8 cellular contexts compared by ENCODE assay signal in the genomic region with DNA sequence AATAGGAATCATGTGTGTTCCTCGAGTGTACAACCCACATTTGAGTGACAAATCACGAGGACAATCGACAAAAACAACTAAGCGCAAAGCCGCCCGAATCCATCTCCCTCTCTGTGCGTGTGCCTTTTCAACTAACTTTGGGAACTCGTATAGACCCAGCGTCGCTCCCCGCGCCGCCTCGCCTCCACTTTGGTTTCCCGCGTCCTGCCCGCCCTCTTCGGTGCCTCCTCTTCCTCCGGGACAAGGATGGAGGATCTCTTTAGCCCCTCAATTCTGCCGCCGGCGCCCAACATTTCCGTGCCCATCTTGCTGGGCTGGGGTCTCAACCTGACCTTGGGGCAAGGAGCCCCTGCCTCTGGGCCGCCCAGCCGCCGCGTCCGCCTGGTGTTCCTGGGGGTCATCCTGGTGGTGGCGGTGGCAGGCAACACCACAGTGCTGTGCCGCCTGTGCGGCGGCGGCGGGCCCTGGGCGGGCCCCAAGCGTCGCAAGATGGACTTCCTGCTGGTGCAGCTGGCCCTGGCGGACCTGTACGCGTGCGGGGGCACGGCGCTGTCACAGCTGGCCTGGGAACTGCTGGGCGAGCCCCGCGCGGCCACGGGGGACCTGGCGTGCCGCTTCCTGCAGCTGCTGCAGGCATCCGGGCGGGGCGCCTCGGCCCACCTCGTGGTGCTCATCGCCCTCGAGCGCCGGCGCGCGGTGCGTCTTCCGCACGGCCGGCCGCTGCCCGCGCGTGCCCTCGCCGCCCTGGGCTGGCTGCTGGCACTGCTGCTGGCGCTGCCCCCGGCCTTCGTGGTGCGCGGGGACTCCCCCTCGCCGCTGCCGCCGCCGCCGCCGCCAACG.
DNase-seq lines count a peak whose midpoint lies in the region; ATAC-seq lines count a peak whose summit lies in the region.

A gene (plus strand): TSS at position 58 of the 840 bp plus-strand sequence. CDS start 189 bp downstream, at position 247.

- H3K9me3 ChIP-seq in endocrine pancreas (ENCODE audit: control insufficient read depth, low read length) = no peaks in the 10 kb centered on the region
- no peaks in the 10 kb centered on the region for H3K9me3 ChIP-seq in mucosa of rectum (ENCODE audit: control insufficient read depth in 2 of 2, low read length in 2 of 2)

- peak; percentile 60 for ATAC-seq in HG02571 (IDR thresholded peaks at IDR 0.05; ENCODE audit: unreplicated experiment)
- ATAC-seq in stimulated activated memory B cell treated with anti-CD40 and anti-IgM and Interleukin-4, amounts not matched to agents 10 μg/mL and 1 μg/mL and 100 μg/mL, for 72 hours = peak; percentile 91

- H3K27ac Mint-ChIP-seq in stimulated activated memory B cell treated with anti-CD40 and anti-IgM and Interleukin-4, amounts not matched to agents 10 μg/mL and 1 μg/mL and 100 μg/mL, for 72 hours = peak within 1 kb of the TSS; percentile 83

- H3K27me3 ChIP-seq in endocrine pancreas (ENCODE audit: control insufficient read depth, insufficient read depth, low read length) = no peaks in the 10 kb centered on the region
- H3K27me3 ChIP-seq in mucosa of rectum (ENCODE audit: control insufficient read depth in 2 of 2, insufficient read depth in 2 of 2, low read length in 2 of 2) = no peaks in the 10 kb centered on the region

- H3K9ac ChIP-seq in endocrine pancreas (ENCODE audit: control insufficient read depth, insufficient read depth, low read length) (peak within 1 kb of the TSS; percentile 1), mucosa of rectum (ENCODE audit: low read depth in 1 of 2, low read length in 2 of 2) (peak within 1 kb of the TSS; percentile 52 to 58)

- H3K4me1 Mint-ChIP-seq in stimulated activated memory B cell treated with anti-CD40 and anti-IgM and Interleukin-4, amounts not matched to agents 10 μg/mL and 1 μg/mL and 100 μg/mL, for 72 hours = peaks cover 26% of the 10 kb centered on the region

- peak within 1 kb of the TSS; percentile 87 for H3K4me3 Mint-ChIP-seq in stimulated activated memory B cell treated with anti-CD40 and anti-IgM and Interleukin-4, amounts not matched to agents 10 μg/mL and 1 μg/mL and 100 μg/mL, for 72 hours

- H3K36me3 Mint-ChIP-seq in stimulated activated memory B cell treated with anti-CD40 and anti-IgM and Interleukin-4, amounts not matched to agents 10 μg/mL and 1 μg/mL and 100 μg/mL, for 72 hours = no peaks in the 10 kb centered on the region

- peak within 1 kb of the TSS; percentile 73 for H3K4me3 ChIP-seq in endocrine pancreas (ENCODE audit: control insufficient read depth, insufficient read depth, low read length)
- peak within 1 kb of the TSS; percentile 68 to 80 for H3K4me3 ChIP-seq in mucosa of rectum (ENCODE audit: low read length in 2 of 2)

- H3K27me3 Mint-ChIP-seq in stimulated activated memory B cell treated with anti-CD40 and anti-IgM and Interleukin-4, amounts not matched to agents 10 μg/mL and 1 μg/mL and 100 μg/mL, for 72 hours = no peaks in the 10 kb centered on the region

- peak within 1 kb of the TSS; percentile 11 to 57 for H3K27ac ChIP-seq in mucosa of rectum (ENCODE audit: low read depth in 2 of 2, low read length in 2 of 2)

- no peaks in the 10 kb centered on the region for H3K9me3 Mint-ChIP-seq in stimulated activated memory B cell treated with anti-CD40 and anti-IgM and Interleukin-4, amounts not matched to agents 10 μg/mL and 1 μg/mL and 100 μg/mL, for 72 hours

- no peaks in the 10 kb centered on the region for H3K36me3 ChIP-seq in endocrine pancreas (ENCODE audit: control insufficient read depth, insufficient read depth, low read length)
- no peaks in the 10 kb centered on the region for H3K36me3 ChIP-seq in mucosa of rectum (ENCODE audit: control insufficient read depth in 2 of 2, insufficient read depth in 2 of 2, low read length in 2 of 2)

- H3K4me1 ChIP-seq in endocrine pancreas (ENCODE audit: control insufficient read depth, insufficient read depth, low read length) (peaks cover 12% of the 10 kb centered on the region), mucosa of rectum (ENCODE audit: control insufficient read depth in 2 of 2, insufficient read depth in 2 of 2, low read length in 2 of 2) (peaks cover 7 to 13% of the 10 kb centered on the region in 2 donors)

- peak; percentile 35 to 79 (median 71) for DNase-seq in NCI-H1417 (lab: John Stamatoyannopoulos, UW)
- no peak for DNase-seq in NCI-H1417 treated with DMSO at 0.1 percent for 48 hours (lab: John Stamatoyannopoulos, UW)
- peak; percentile 47 for DNase-seq in NCI-H1092 treated with DMSO at 0.1 percent for 48 hours (lab: John Stamatoyannopoulos, UW)
- DNase-seq in activated CD4-positive, alpha-beta T cell treated with anti-CD3 and anti-CD28 coated beads, Interleukin-2, amount 50 U/mL, for 1 hour = peak; percentile 55
